Comparison of ENCODE assay signal across 8 cellular contexts in genomic region chr1:234608026-234608719, GRCh38. TPM values are rescaled to one million over a fixed set of nuclear protein-coding genes. Genes with fewer than 3 reads are reported as not detected.
DNase-seq lines count a peak whose midpoint lies in the region; ATAC-seq and TF ChIP-seq lines count a peak whose summit lies in the region.

No MANE protein-coding gene starts in this region.

- H4K20me1 ChIP-seq in PC-9 (ENCODE audit: insufficient read depth), result peaks cover 31% of the 10 kb centered on the region

- no peaks in the 10 kb centered on the region for H3K9me3 Mint-ChIP-seq in activated T-cell treated with anti-CD3 and anti-CD28 coated beads, Interleukin-2, amount 50 U/mL, for 4 hours
- peaks cover 0 to 2% (median 0%) of the 10 kb centered on the region in 7 donors for H3K9me3 Mint-ChIP-seq in naive B cell
- no peaks in the 10 kb centered on the region for H3K9me3 Mint-ChIP-seq in stimulated activated naive CD8-positive, alpha-beta T cell treated with anti-CD3 and anti-CD28 coated beads, Interleukin-15, Interleukin-2, amounts not matched to agents 100 ng/mL and 50 ng/mL, for 24 hours

- H3K9me3 ChIP-seq in PC-9 (ENCODE audit: insufficient read depth, low read depth), result no peaks in the 10 kb centered on the region
- H3K9me3 ChIP-seq in esophagus muscularis mucosa, result no peaks in the 10 kb centered on the region

- TF ChIP-seq POLR2A in GM18951 (IDR thresholded peaks at IDR 0.05; ENCODE audit: extremely low read depth, insufficient read depth, insufficient read length) (peak; percentile 60), esophagus muscularis mucosa (IDR thresholded peaks at IDR 0.05; ENCODE audit: low read depth) (peak; percentile 61)

- H3F3A ChIP-seq in PC-9 (ENCODE audit: insufficient read depth, low read depth), result peaks cover 72% of the 10 kb centered on the region

- H3K4me3 Mint-ChIP-seq in activated T-cell treated with anti-CD3 and anti-CD28 coated beads, Interleukin-2, amount 50 U/mL, for 4 hours, result peak overlapping the region; percentile 95
- peak overlapping the region; percentile 91 to 99 (median 92) for H3K4me3 Mint-ChIP-seq in naive B cell
- peak overlapping the region; percentile 99 for H3K4me3 Mint-ChIP-seq in stimulated activated naive CD8-positive, alpha-beta T cell treated with anti-CD3 and anti-CD28 coated beads, Interleukin-15, Interleukin-2, amounts not matched to agents 100 ng/mL and 50 ng/mL, for 24 hours

- no peak for DNase-seq in AG09309 (ENCODE audit: low read depth)
- peak; percentile 79 to 93 for DNase-seq in PC-9
- DNase-seq in activated T-cell treated with anti-CD3 and anti-CD28 coated beads, Interleukin-2, amount 50 U/mL, for 4 hours, result peak; percentile 73
- DNase-seq in esophagus muscularis mucosa (ENCODE audit: extremely low spot score), result no peak
- peak; percentile 79 for DNase-seq in naive B cell

- TF ChIP-seq EP300 in esophagus muscularis mucosa (IDR thresholded peaks at IDR 0.05), result no peak

- no peaks in the 10 kb centered on the region for H3K9me2 ChIP-seq in PC-9 (ENCODE audit: insufficient read depth)

- H3K79me2 ChIP-seq in PC-9 (ENCODE audit: low read depth), result peaks cover 65% of the 10 kb centered on the region

- H3K4me1 ChIP-seq in PC-9 (replicated peaks; ENCODE audit: insufficient read depth), result peaks cover 28% of the 10 kb centered on the region
- peaks cover 25 to 42% (median 38%) of the 10 kb centered on the region in 4 donors for H3K4me1 ChIP-seq in esophagus muscularis mucosa

- TF ChIP-seq CTCF in AG09309 (IDR thresholded peaks at IDR 0.05; ENCODE audit: control insufficient read depth, insufficient read depth, low read depth, low read length, missing control alignments) (no peak), PC-9 (conservative IDR thresholded peaks at IDR 0.05) (no peak), esophagus muscularis mucosa (IDR thresholded peaks at IDR 0.05) (no peak)

- peak overlapping the region; percentile 96 to 100 (median 98) for H3K27ac Mint-ChIP-seq in naive B cell
- H3K27ac Mint-ChIP-seq in stimulated activated naive CD8-positive, alpha-beta T cell treated with anti-CD3 and anti-CD28 coated beads, Interleukin-15, Interleukin-2, amounts not matched to agents 100 ng/mL and 50 ng/mL, for 24 hours, result peak overlapping the region; percentile 98

- H3K36me3 ChIP-seq in PC-9 (ENCODE audit: low read depth) (peaks cover 49% of the 10 kb centered on the region), esophagus muscularis mucosa (peaks cover 9 to 34% (median 18%) of the 10 kb centered on the region in 4 donors)

- H3K27me3 ChIP-seq in PC-9 (ENCODE audit: insufficient read depth, low read depth) (no peaks in the 10 kb centered on the region), esophagus muscularis mucosa (no peaks in the 10 kb centered on the region)

- intact Hi-C loops in PC-9 (cut with micrococcal nuclease; ENCODE audit: unreplicated experiment), result loop anchor here (1.0 to 10.0 kb wide), 3 partner anchors 109 to 493 kb away; no protein-coding TSS in a partner anchor
- intact Hi-C loops in esophagus muscularis mucosa (cut with DNase I), result no loop called here

- BruUV-seq in PC-9 (replicated peaks; lab: Mats Ljungman, UMichigan), result no TSS peak

- no peaks in the 10 kb centered on the region for H3K27me3 Mint-ChIP-seq in activated T-cell treated with anti-CD3 and anti-CD28 coated beads, Interleukin-2, amount 50 U/mL, for 4 hours (ENCODE audit: low read depth)
- peaks cover 0 to 5% (median 0%) of the 10 kb centered on the region in 3 donors for H3K27me3 Mint-ChIP-seq in naive B cell
- no peaks in the 10 kb centered on the region for H3K27me3 Mint-ChIP-seq in stimulated activated naive CD8-positive, alpha-beta T cell treated with anti-CD3 and anti-CD28 coated beads, Interleukin-15, Interleukin-2, amounts not matched to agents 100 ng/mL and 50 ng/mL, for 24 hours

- peak overlapping the region; percentile 83 for H3K4me3 ChIP-seq in AG09309 (ENCODE audit: control insufficient read depth, low read depth, low read length)
- peak overlapping the region; percentile 81 for H3K4me3 ChIP-seq in PC-9
- H3K4me3 ChIP-seq in esophagus muscularis mucosa, result peak overlapping the region; percentile 71 to 91 (median 85)

- H2AFZ ChIP-seq in PC-9, result no peak overlapping the region

- CTCF ChIA-PET in PC-9 (lab: Charles Lee), result no interaction called here

- ATAC-seq in HG03565 (IDR thresholded peaks at IDR 0.05; ENCODE audit: unreplicated experiment) (peak; percentile 14), naive B cell (ENCODE audit: low read depth in 2 of 2) (peak; percentile 26 to 31)
- ATAC-seq in activated T-cell treated with anti-CD3 and anti-CD28 coated beads, Interleukin-2, amount 50 U/mL, for 4 hours, result peak; percentile 35 to 41

- H3K4me1 Mint-ChIP-seq in activated T-cell treated with anti-CD3 and anti-CD28 coated beads, Interleukin-2, amount 50 U/mL, for 4 hours (ENCODE audit: low read depth), result peaks cover 59% of the 10 kb centered on the region
- H3K4me1 Mint-ChIP-seq in naive B cell, result peaks cover 62 to 71% (median 64%) of the 10 kb centered on the region in 3 donors
- peaks cover 67% of the 10 kb centered on the region for H3K4me1 Mint-ChIP-seq in stimulated activated naive CD8-positive, alpha-beta T cell treated with anti-CD3 and anti-CD28 coated beads, Interleukin-15, Interleukin-2, amounts not matched to agents 100 ng/mL and 50 ng/mL, for 24 hours (ENCODE audit: low read depth)

- peak overlapping the region; percentile 99 for H3K4me2 ChIP-seq in PC-9

- POLR2A ChIA-PET in PC-9 (lab: Charles Lee; ENCODE audit: unreplicated experiment), result no interaction called here

- H3K36me3 Mint-ChIP-seq in activated T-cell treated with anti-CD3 and anti-CD28 coated beads, Interleukin-2, amount 50 U/mL, for 4 hours (ENCODE audit: insufficient read depth), result peaks cover 36% of the 10 kb centered on the region
- H3K36me3 Mint-ChIP-seq in naive B cell, result peaks cover 0 to 7% of the 10 kb centered on the region in 2 donors
- H3K36me3 Mint-ChIP-seq in stimulated activated naive CD8-positive, alpha-beta T cell treated with anti-CD3 and anti-CD28 coated beads, Interleukin-15, Interleukin-2, amounts not matched to agents 100 ng/mL and 50 ng/mL, for 24 hours (ENCODE audit: low read depth), result peaks cover 56% of the 10 kb centered on the region

- H3K27ac ChIP-seq in PC-9 (peak overlapping the region; percentile 99), esophagus muscularis mucosa (replicated peaks in 1 of 4) (peak overlapping the region; percentile 92 to 100 (median 100))

- under 1% methylated on average over 23 of the region's 39 CpGs for WGBS in esophagus muscularis mucosa

- in situ Hi-C loops in GM18951 (cut with MboI; ENCODE audit: low sequenced_read_pairs, unreplicated experiment), result no loop called here

RNA-seq across cellular contexts. Expression of gene IRF2BP2, which starts 1.8 kb away (rescaled TPM):
- total RNA-seq in PC-9 (2021), result 80.7 and 122 TPM in 2 replicates
- total RNA-seq in activated T-cell treated with anti-CD3 and anti-CD28 coated beads, Interleukin-2, amount 50 U/mL, for 4 hours, result 10 to 100 TPM; 69.3 to 86.1 (median 75.2) TPM
- total RNA-seq in esophagus muscularis mucosa, result 100 to 1,000 TPM in 2 of 4 donors, 10 to 100 TPM in 2; 83.3 to 119 (median 97.9) TPM
- polyA plus RNA-seq in naive B cell (ENCODE audit: low read depth in 6 of 6), result 10 to 100 TPM; 40.3 to 66.1 (median 55.3) TPM

Comparison
In these comparisons a context has a peak if more than half of its experiments do, and no peak if none do; other contexts are left out.
1. DNase-seq: peak in PC-9 (2 of 2), activated T-cell treated with anti-CD3 and anti-CD28 coated beads, Interleukin-2, amount 50 U/mL, for 4 hours (single experiment) and naive B cell (single experiment); none in AG09309 (single experiment) and esophagus muscularis mucosa (single experiment).
2. Peak in every context shown above with its lines, with median percentiles within 50 percentile points of each other: H3K4me3 ChIP-seq, ATAC-seq and H3K4me3 Mint-ChIP-seq.